ENCODE assay signal across 18 cellular contexts in genomic region chr5:107535849-107536248, GRCh38.
"Had no signal": no experiment of that assay in that cellular context is flagged by ENCODE, and none has a peak within 500 bp of the region (broad histone marks: within the 10 kb centered on the region; RNA-seq: fewer than 3 reads in every experiment).

No MANE protein-coding gene starts in this region.

- ATAC-seq: mucosa of descending colon; naive thymus-derived CD8-positive, alpha-beta T cell had no signal

- H3K36me3 Mint-ChIP-seq: naive thymus-derived CD8-positive, alpha-beta T cell had no signal

- H3K27ac Mint-ChIP-seq: naive thymus-derived CD8-positive, alpha-beta T cell had no signal

- H3K36me3 ChIP-seq: heart left ventricle, ovary, right atrium auricular region, sigmoid colon, stomach, thoracic aorta, transverse colon had no signal

- H3K9me3 Mint-ChIP-seq: naive thymus-derived CD8-positive, alpha-beta T cell had no signal

- H3K27me3 ChIP-seq: dorsolateral prefrontal cortex, heart left ventricle, ovary, right atrium auricular region, sigmoid colon, stomach, transverse colon had no signal

- H3K4me3 Mint-ChIP-seq: naive thymus-derived CD8-positive, alpha-beta T cell had no signal

- DNase-seq: cortex of kidney; dorsolateral prefrontal cortex; effector CD8-positive, alpha-beta T cell; heart left ventricle; hippocampal formation; mucosa of descending colon; naive thymus-derived CD8-positive, alpha-beta T cell; nucleus accumbens; ovary; sigmoid colon; stimulated activated CD4-positive, alpha-beta T cell treated with anti-CD3 and anti-CD28 coated beads, Interleukin-2, amount 100 ng/mL, for 24 hours; stimulated activated naive CD4-positive, alpha-beta T cell; stomach; substantia nigra; transverse colon had no signal

- H3K27ac ChIP-seq: dorsolateral prefrontal cortex, ovary, right atrium auricular region, sigmoid colon, skin epidermis, stomach, thoracic aorta, transverse colon had no signal

- H3K4me3 ChIP-seq: dorsolateral prefrontal cortex, heart left ventricle, mucosa of descending colon, ovary, right atrium auricular region, sigmoid colon, skin epidermis, stomach, thoracic aorta, transverse colon had no signal

- H3K4me1 ChIP-seq: transverse colon had no signal

- H3K9me3 ChIP-seq: heart left ventricle, mucosa of descending colon, ovary, right atrium auricular region, sigmoid colon, stomach, thoracic aorta, transverse colon had no signal
